In genomic region chr4:16692493-16692892, GRCh38 we compare ENCODE assay signal across 1 cellular context.
TF ChIP-seq lines count a peak whose summit lies in the region.

No MANE protein-coding gene starts in this region.

TF ChIP-seq in H1, 55 proteins besides CTCF, POLR2A, EP300 and RAD21 (continued from another document):
- TF ChIP-seq RXRA (IDR thresholded peaks at IDR 0.05; ENCODE audit: insufficient read depth, low read depth, low read length), result no peak
- TF ChIP-seq SRF (IDR thresholded peaks at IDR 0.05; ENCODE audit: low read depth, low read length), result no peak
- TF ChIP-seq CHD2 (IDR thresholded peaks at IDR 0.05; ENCODE audit: low read length), result no peak
- TF ChIP-seq NRF1 (IDR thresholded peaks at IDR 0.05; ENCODE audit: low read depth, low read length), result no peak
- TF ChIP-seq POU5F1 (IDR thresholded peaks at IDR 0.05; ENCODE audit: low read depth, low read length), result no peak
- no peak for TF ChIP-seq KDM1A (IDR thresholded peaks at IDR 0.05; ENCODE audit: borderline replicate concordance, low read length)
- TF ChIP-seq JUN (IDR thresholded peaks at IDR 0.05; ENCODE audit: low read depth, low read length), result no peak
- TF ChIP-seq GTF2F1 (IDR thresholded peaks at IDR 0.05; ENCODE audit: borderline replicate concordance, low read depth, low read length), result no peak
- TF ChIP-seq, protein P1, sequence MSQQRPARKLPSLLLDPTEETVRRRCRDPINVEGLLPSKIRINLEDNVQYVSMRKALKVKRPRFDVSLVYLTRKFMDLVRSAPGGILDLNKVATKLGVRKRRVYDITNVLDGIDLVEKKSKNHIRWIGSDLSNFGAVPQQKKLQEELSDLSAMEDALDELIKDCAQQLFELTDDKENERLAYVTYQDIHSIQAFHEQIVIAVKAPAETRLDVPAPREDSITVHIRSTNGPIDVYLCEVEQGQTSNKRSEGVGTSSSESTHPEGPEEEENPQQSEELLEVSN (IDR thresholded peaks at IDR 0.05), result no peak
- TF ChIP-seq SUZ12 (IDR thresholded peaks at IDR 0.05; ENCODE audit: low read length), result no peak
- no peak for TF ChIP-seq TCF12 (IDR thresholded peaks at IDR 0.05; ENCODE audit: low read depth, low read length)
- TF ChIP-seq RBBP5 (IDR thresholded peaks at IDR 0.05; ENCODE audit: borderline replicate concordance, low read depth, low read length), result no peak
- no peak for TF ChIP-seq EZH2 (IDR thresholded peaks at IDR 0.05; ENCODE audit: low read depth, low read length, severe bottlenecking)
- no peak for TF ChIP-seq SIX5 (IDR thresholded peaks at IDR 0.05; ENCODE audit: low read depth, low read length)
- no peak for TF ChIP-seq HDAC6 (IDR thresholded peaks at IDR 0.05; ENCODE audit: low read depth, low read length)
- no peak for TF ChIP-seq BCL11A (IDR thresholded peaks at IDR 0.05; ENCODE audit: low read depth in 2 of 2, low read length in 2 of 2)
